ENCODE assay signal across 1 cellular context in genomic region chr11:112735470-112735869, GRCh38.
TF ChIP-seq lines count a peak whose summit lies in the region.

No MANE protein-coding gene starts in this region.

TF ChIP-seq in SK-N-SH, 30 proteins besides CTCF, POLR2A, EP300 and RAD21 (continued from another document):
- TF ChIP-seq USF2 (IDR thresholded peaks at IDR 0.05; ENCODE audit: borderline replicate concordance, low read depth, low read length) (no peak), NFIC (IDR thresholded peaks at IDR 0.05; ENCODE audit: borderline replicate concordance) (no peak), FOXM1 (IDR thresholded peaks at IDR 0.05; ENCODE audit: low read depth) (no peak), FOXJ3 (CRISPR knock-in tag; IDR thresholded peaks at IDR 0.05) (no peak), MXI1 (IDR thresholded peaks at IDR 0.05; ENCODE audit: low read depth, low read length) (no peak), PBX3 (IDR thresholded peaks at IDR 0.05) (no peak), MEF2A (IDR thresholded peaks at IDR 0.05; ENCODE audit: borderline replicate concordance, low read depth) (no peak), SMC3 (IDR thresholded peaks at IDR 0.05; ENCODE audit: low read depth, low read length) (no peak), TCF12 (IDR thresholded peaks at IDR 0.05) (no peak), EZH2phosphoT487 (IDR thresholded peaks at IDR 0.05; ENCODE audit: borderline replicate concordance, low read depth) (no peak)
TF ChIP-seq in SK-N-SH: peak in this region for 0.
